Comparison of ENCODE assay signal across 20 cellular contexts in the genomic region with DNA sequence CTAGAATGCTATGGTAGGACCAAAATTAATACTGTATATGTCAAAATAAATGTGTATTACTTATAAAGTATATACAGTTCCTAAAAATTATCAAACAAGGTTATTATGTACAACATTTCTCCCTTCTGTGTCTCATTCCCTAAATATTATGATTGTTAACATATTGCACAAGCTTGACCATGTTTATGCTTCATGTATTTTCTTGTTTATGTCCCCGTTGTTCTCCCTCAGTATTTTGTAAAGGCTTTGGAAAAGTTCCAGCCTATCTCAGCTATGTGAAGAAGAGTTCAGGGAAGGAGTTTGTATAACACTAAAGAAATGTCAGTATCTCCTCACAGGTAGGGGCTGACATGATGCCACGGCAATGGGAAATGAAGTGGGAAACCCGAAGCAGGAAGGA. TPM values are rescaled to one million over a fixed set of nuclear protein-coding genes. Genes with fewer than 3 reads are reported as not detected.
DNase-seq lines count a peak whose midpoint lies in the region; ATAC-seq and TF ChIP-seq lines count a peak whose summit lies in the region.
"Had no signal": no experiment of that assay in that cellular context is flagged by ENCODE, and none has a peak within 500 bp of the region (broad histone marks: within the 10 kb centered on the region; RNA-seq: fewer than 3 reads in every experiment).

No MANE protein-coding gene starts in this region.

- H3K27ac Mint-ChIP-seq in naive thymus-derived CD8-positive, alpha-beta T cell: no peak overlapping the region
- H3K27ac Mint-ChIP-seq: activated naive CD8-positive, alpha-beta T cell; CD4-positive, CD25-positive, alpha-beta regulatory T cell had no signal

- no peaks in the 10 kb centered on the region for H3K9me2 ChIP-seq in SK-N-SH

- POLR2A ChIA-PET in SK-N-SH (lab: Yijun Ruan, JAX): interaction anchor here (1.5 kb wide), 1 partner anchor 20 kb away, joined by 4 read pairs; the partner anchor contains the start of gene ADM
- POLR2A ChIA-PET in naive thymus-derived CD8-positive, alpha-beta T cell (lab: Charles Lee): no interaction called here

- no peak for TF ChIP-seq EP300 in SK-N-SH (IDR thresholded peaks at IDR 0.05; ENCODE audit: borderline replicate concordance in 1 of 2, low read depth in 1 of 2, low read length in 1 of 2)

- H3K27ac ChIP-seq in SK-N-SH (ENCODE audit: low read depth in 2 of 2, low read length in 1 of 2) (peak overlapping the region; percentile 16 to 97; a peak in 3 of 4 replicates), esophagus (ENCODE audit: low read depth in 2 of 2, low read length in 1 of 2) (peak overlapping the region; percentile 15 to 33), mucosa of rectum (ENCODE audit: low read depth in 2 of 2, low read length in 2 of 2) (peak overlapping the region; percentile 41 to 62), upper lobe of right lung (peak overlapping the region; percentile 20), psoas muscle (no peak overlapping the region)
- H3K27ac ChIP-seq: 22Rv1, cardiac muscle cell, VCaP had no signal

- H3K36me3 ChIP-seq in SK-N-SH (replicated peaks in 1 of 2; ENCODE audit: control insufficient read depth in 1 of 2, insufficient read depth in 2 of 2, low read length in 1 of 2) (no peaks in the 10 kb centered on the region), esophagus (ENCODE audit: control insufficient read depth in 2 of 2, insufficient read depth in 2 of 2, low read length in 1 of 2) (no peaks in the 10 kb centered on the region), mucosa of rectum (ENCODE audit: control insufficient read depth in 2 of 2, insufficient read depth in 2 of 2, low read length in 2 of 2) (no peaks in the 10 kb centered on the region), upper lobe of right lung (no peaks in the 10 kb centered on the region), psoas muscle (ENCODE audit: insufficient read depth in 1 of 2, low read depth in 1 of 2) (no peaks in the 10 kb centered on the region)
- H3K36me3 ChIP-seq: cardiac muscle cell had no signal

- H3K9me3 ChIP-seq in SK-N-SH: no peaks in the 10 kb centered on the region
- H3K9me3 ChIP-seq in esophagus (ENCODE audit: control insufficient read depth in 2 of 2, insufficient read depth in 1 of 2, low read depth in 1 of 2, low read length in 1 of 2): no peaks in the 10 kb centered on the region
- no peaks in the 10 kb centered on the region for H3K9me3 ChIP-seq in mucosa of rectum (ENCODE audit: control insufficient read depth in 2 of 2, low read length in 2 of 2)
- no peaks in the 10 kb centered on the region for H3K9me3 ChIP-seq in upper lobe of right lung
- H3K9me3 ChIP-seq in psoas muscle: no peaks in the 10 kb centered on the region

- H3K4me3 Mint-ChIP-seq in naive thymus-derived CD8-positive, alpha-beta T cell: no peak overlapping the region
- H3K4me3 Mint-ChIP-seq: activated naive CD8-positive, alpha-beta T cell; activated T-cell treated with anti-CD3 and anti-CD28 coated beads, Interleukin-2, amount 50 U/mL, for 4 hours; CD4-positive, CD25-positive, alpha-beta regulatory T cell had no signal

- H3F3A ChIP-seq in SK-N-SH (replicated peaks; ENCODE audit: insufficient read depth): peaks cover 41% of the 10 kb centered on the region

- CTCF ChIA-PET in SK-N-SH (lab: Yijun Ruan, JAX): interaction anchor here (0.5 to 2.6 kb wide), 13 partner anchors 8 to 1464 kb away, joined by 3 to 10 read pairs (median 4); partner anchors contain the start of gene ADM

- H3K9me3 Mint-ChIP-seq in naive thymus-derived CD8-positive, alpha-beta T cell: no peaks in the 10 kb centered on the region
- H3K9me3 Mint-ChIP-seq: activated T-cell treated with anti-CD3 and anti-CD28 coated beads, Interleukin-2, amount 50 U/mL, for 4 hours; CD4-positive, CD25-positive, alpha-beta regulatory T cell had no signal

- no peak for TF ChIP-seq RAD21 in SK-N-SH (IDR thresholded peaks at IDR 0.05; ENCODE audit: low read length)

- ATAC-seq in SK-N-SH treated with all-trans-retinoic acid at 6 μM for 48 hours (no peak), upper lobe of right lung (no peak), psoas muscle (no peak)
- no peak for ATAC-seq in naive thymus-derived CD8-positive, alpha-beta T cell
- ATAC-seq: activated T-cell treated with anti-CD3 and anti-CD28 coated beads, Interleukin-2, amount 50 U/mL, for 4 hours had no signal

- H3K9ac ChIP-seq in SK-N-SH (no peak overlapping the region), mucosa of rectum (ENCODE audit: low read depth in 1 of 2, low read length in 2 of 2) (no peak overlapping the region)

- TF ChIP-seq CTCF in SK-N-SH (IDR thresholded peaks at IDR 0.05) (no peak), upper lobe of right lung (IDR thresholded peaks at IDR 0.05) (no peak), psoas muscle (IDR thresholded peaks at IDR 0.05) (no peak)

- DNase-seq in SK-N-SH (no peak), upper lobe of right lung (no peak), hippocampal formation (lab: John Stamatoyannopoulos, UW) (no peak), psoas muscle (no peak)
- no peak for DNase-seq in naive thymus-derived CD8-positive, alpha-beta T cell
- DNase-seq: activated CD4-positive, alpha-beta T cell treated with anti-CD3 and anti-CD28 coated beads, Interleukin-2, amount 50 U/mL, for 4 hours; activated T-cell treated with anti-CD3 and anti-CD28 coated beads, Interleukin-2, amount 50 U/mL, for 4 hours; CD4-positive, CD25-positive, alpha-beta regulatory T cell; NCI-H1436 treated with DMSO at 0.1 percent for 48 hours; NCI-H82; stimulated activated CD4-positive, alpha-beta T cell treated with anti-CD3 and anti-CD28 coated beads, Interleukin-4, amount 100 ng/mL, for 4 hours; stimulated activated CD8-positive, alpha-beta memory T cell treated with anti-CD3 and anti-CD28 coated beads, Interleukin-4, amount 100 ng/mL, for 48 hours; trophoblast cell had no signal

- no peaks in the 10 kb centered on the region for H4K20me1 ChIP-seq in SK-N-SH (ENCODE audit: insufficient read depth)

- no peak overlapping the region for H3K4me3 ChIP-seq in SK-N-SH (ENCODE audit: low read depth in 2 of 2, low read length in 1 of 2)
- no peak overlapping the region for H3K4me3 ChIP-seq in esophagus (ENCODE audit: low read depth in 1 of 2, low read length in 2 of 2)
- no peak overlapping the region for H3K4me3 ChIP-seq in mucosa of rectum (ENCODE audit: low read length in 2 of 2)
- H3K4me3 ChIP-seq in upper lobe of right lung: no peak overlapping the region
- no peak overlapping the region for H3K4me3 ChIP-seq in psoas muscle
- H3K4me3 ChIP-seq: cardiac muscle cell had no signal

- no peaks in the 10 kb centered on the region for H3K27me3 ChIP-seq in SK-N-SH (ENCODE audit: insufficient read depth)
- H3K27me3 ChIP-seq in esophagus (ENCODE audit: control insufficient read depth in 1 of 2, insufficient read depth in 2 of 2, low read length in 2 of 2): no peaks in the 10 kb centered on the region
- H3K27me3 ChIP-seq in mucosa of rectum (ENCODE audit: control insufficient read depth in 2 of 2, insufficient read depth in 2 of 2, low read length in 2 of 2): no peaks in the 10 kb centered on the region
- no peaks in the 10 kb centered on the region for H3K27me3 ChIP-seq in upper lobe of right lung
- H3K27me3 ChIP-seq in psoas muscle (ENCODE audit: insufficient read depth in 3 of 3, low read length in 2 of 3): no peaks in the 10 kb centered on the region
- H3K27me3 ChIP-seq: cardiac muscle cell had no signal

- peaks cover 0 to 6% (median 1%) of the 10 kb centered on the region in 4 donors for H3K4me1 Mint-ChIP-seq in naive thymus-derived CD8-positive, alpha-beta T cell

- intact Hi-C loops in upper lobe of right lung (cut with DNase I): no loop called here
- intact Hi-C loops in psoas muscle (cut with DNase I): loop anchor here (5.0 to 10.0 kb wide), 4 partner anchors 117 to 462 kb away; no protein-coding TSS in a partner anchor

- H3K27me3 Mint-ChIP-seq in naive thymus-derived CD8-positive, alpha-beta T cell: peaks cover 3 to 16% (median 5%) of the 10 kb centered on the region in 5 donors
- H3K27me3 Mint-ChIP-seq: activated naive CD8-positive, alpha-beta T cell had no signal

- peaks cover 24 to 43% of the 10 kb centered on the region in 2 experiments for H3K4me1 ChIP-seq in SK-N-SH (ENCODE audit: control insufficient read depth in 1 of 2, insufficient read depth in 2 of 2, low read depth in 1 of 2, low read length in 1 of 2)
- H3K4me1 ChIP-seq in esophagus (ENCODE audit: control insufficient read depth in 2 of 2, insufficient read depth in 2 of 2, low read length in 1 of 2): no peaks in the 10 kb centered on the region
- H3K4me1 ChIP-seq in mucosa of rectum (ENCODE audit: control insufficient read depth in 2 of 2, insufficient read depth in 2 of 2, low read length in 2 of 2): peaks cover 15 to 38% of the 10 kb centered on the region in 2 donors
- H3K4me1 ChIP-seq in upper lobe of right lung: peaks cover 51% of the 10 kb centered on the region
- peaks cover 27% of the 10 kb centered on the region for H3K4me1 ChIP-seq in psoas muscle

- no peaks in the 10 kb centered on the region for H3K36me3 Mint-ChIP-seq in naive thymus-derived CD8-positive, alpha-beta T cell
- H3K36me3 Mint-ChIP-seq: activated naive CD8-positive, alpha-beta T cell; CD4-positive, CD25-positive, alpha-beta regulatory T cell had no signal

- H3K4me2 ChIP-seq in SK-N-SH: peak overlapping the region; percentile 55; the same call in 1 of the 2 replicates

- H3K79me2 ChIP-seq in SK-N-SH (ENCODE audit: insufficient read depth): no peaks in the 10 kb centered on the region

- WGBS in SK-N-SH (ENCODE audit: low lambda C conversion rate): 84% methylated on average over 3 of the region's 3 CpGs
- 66 to 69% methylated on average over 3 of the region's 3 CpGs for WGBS in esophagus, 2 donors
- WGBS in psoas muscle, 3 donors: 79% methylated on average over 3 of the region's 3 CpGs

- H2AFZ ChIP-seq in SK-N-SH (ENCODE audit: low read depth): no peak overlapping the region

TF ChIP-seq in SK-N-SH treated with all-trans-retinoic acid at 6 μM for 48 hours, 23 proteins besides CTCF, POLR2A, EP300 and RAD21 (continues in another document):
- no peak for TF ChIP-seq PPARA (CRISPR knock-in tag; IDR thresholded peaks at IDR 0.05; ENCODE audit: borderline replicate concordance)

RNA-seq across cellular contexts. Expression of gene ADM, which starts 19.6 kb away (rescaled TPM):
- polyA plus RNA-seq in SK-N-SH (2012; rRNA removed) (35.4 and 50.6 TPM in 2 replicates), esophagus (10 to 100 TPM; 33.9 to 52.1 TPM), psoas muscle (10 to 100 TPM; 11.7 to 45.1 (median 23.1) TPM)
- 26.5 and 32.6 TPM in 2 replicates for polyA plus RNA-seq in SK-N-SH (2012; cell fraction: cytosol; rRNA removed)
- polyA plus RNA-seq in SK-N-SH (2012; cell fraction: nucleus; rRNA removed): 75.7 and 120 TPM in 2 replicates
- total RNA-seq in upper lobe of right lung (24.5 TPM), psoas muscle (10 to 100 TPM; 11.8 to 73.3 (median 27.8) TPM)
- under 1 TPM; 0.77 to 0.91 TPM for total RNA-seq in naive thymus-derived CD8-positive, alpha-beta T cell
- under 1 TPM in 1 of 3 donors, not detected in 2; 0.15 TPM for polyA plus RNA-seq in naive thymus-derived CD8-positive, alpha-beta T cell
- polyA plus RNA-seq: CD4-positive, CD25-positive, alpha-beta regulatory T cell had no signal

RNA-seq across cellular contexts. Expression of gene SBF2, which starts 30.5 kb away (rescaled TPM):
- 23.0 and 36.4 TPM in 2 replicates for polyA plus RNA-seq in SK-N-SH (2012; rRNA removed)
- polyA plus RNA-seq in SK-N-SH (2012; cell fraction: cytosol; rRNA removed): 25.1 and 28.5 TPM in 2 replicates
- 25.4 and 58.1 TPM in 2 replicates for polyA plus RNA-seq in SK-N-SH (2012; cell fraction: nucleus; rRNA removed)
- 10 to 100 TPM in 1 of 2 donors, 1 to 10 TPM in 1; 8.5 to 12.1 TPM for polyA plus RNA-seq in esophagus
- 38.5 TPM for total RNA-seq in upper lobe of right lung
- 10 to 100 TPM; 10.6 to 12.6 (median 12.2) TPM for total RNA-seq in psoas muscle
- polyA plus RNA-seq in psoas muscle: 1 to 10 TPM; 3.3 to 6.8 (median 5.5) TPM
- 10 to 100 TPM; 14.2 to 14.6 TPM for total RNA-seq in naive thymus-derived CD8-positive, alpha-beta T cell
- 1 to 10 TPM; 2.0 to 4.9 (median 4.1) TPM for polyA plus RNA-seq in naive thymus-derived CD8-positive, alpha-beta T cell

Comparison
In these comparisons a context has a peak if more than half of its experiments do, and no peak if none do; other contexts are left out.
1. RNA of gene ADM, which starts 19.6 kb away (polyA plus RNA-seq): 33.9 to 52.1 TPM in esophagus, 26.5 to 120 TPM in SK-N-SH and 11.7 to 45.1 TPM in psoas muscle; 0.15 TPM in naive thymus-derived CD8-positive, alpha-beta T cell; every median in the first group is over 10 times any median in the second.